ENCODE assay signal across 9 cellular contexts in genomic region chr3:43894176-43895049, GRCh38.
DNase-seq lines count a peak whose midpoint lies in the region; ATAC-seq and TF ChIP-seq lines count a peak whose summit lies in the region.
"Had no signal": no experiment of that assay in that cellular context is flagged by ENCODE, and none has a peak within 500 bp of the region (broad histone marks: within the 10 kb centered on the region; RNA-seq: fewer than 3 reads in every experiment).

No MANE protein-coding gene starts in this region.

- peaks cover 35% of the 10 kb centered on the region for H3K27me3 Mint-ChIP-seq in activated naive CD8-positive, alpha-beta T cell
- H3K27me3 Mint-ChIP-seq in glutamatergic neuron (ENCODE audit: unreplicated experiment): no peaks in the 10 kb centered on the region

- peak; percentile 78 to 89 (median 87) for DNase-seq in NCI-H1417 (lab: John Stamatoyannopoulos, UW)
- no peak for DNase-seq in NCI-H1417 treated with DMSO at 0.1 percent for 48 hours (lab: John Stamatoyannopoulos, UW)
- peak; percentile 63 for DNase-seq in NCI-H146 (lab: John Stamatoyannopoulos, UW)
- peak; percentile 61 for DNase-seq in glutamatergic neuron
- DNase-seq in upper lobe of right lung: peak; percentile 71

- H3K36me3 ChIP-seq in neutrophil: no peaks in the 10 kb centered on the region
- no peaks in the 10 kb centered on the region for H3K36me3 ChIP-seq in upper lobe of right lung

- peak; percentile 42 for TF ChIP-seq CTCF in glutamatergic neuron (IDR thresholded peaks at IDR 0.05; ENCODE audit: partially characterized antibody, unreplicated experiment)
- TF ChIP-seq CTCF in neutrophil (IDR thresholded peaks at IDR 0.05): no peak
- TF ChIP-seq CTCF in upper lobe of right lung (IDR thresholded peaks at IDR 0.05): no peak

- H3K27ac Mint-ChIP-seq in activated naive CD8-positive, alpha-beta T cell: no peak overlapping the region
- no peak overlapping the region for H3K27ac Mint-ChIP-seq in glutamatergic neuron (ENCODE audit: unreplicated experiment)

- no peaks in the 10 kb centered on the region for H3K36me3 Mint-ChIP-seq in activated naive CD8-positive, alpha-beta T cell
- H3K36me3 Mint-ChIP-seq in glutamatergic neuron (ENCODE audit: unreplicated experiment): no peaks in the 10 kb centered on the region

- intact Hi-C loops in upper lobe of right lung (cut with DNase I): no loop called here

- H3K9me3 ChIP-seq in neutrophil (no peaks in the 10 kb centered on the region), upper lobe of right lung (no peaks in the 10 kb centered on the region)

- ATAC-seq in upper lobe of right lung (peak; percentile 90), GM19455 (IDR thresholded peaks at IDR 0.05; ENCODE audit: unreplicated experiment) (no peak)

- peaks cover 7 to 10% of the 10 kb centered on the region in 2 experiments for H3K4me1 ChIP-seq in neutrophil (ENCODE audit: control insufficient read depth in 1 of 2, insufficient read depth in 1 of 2, low read depth in 1 of 2, low read length in 1 of 2)
- peaks cover 6% of the 10 kb centered on the region for H3K4me1 ChIP-seq in upper lobe of right lung

- no peaks in the 10 kb centered on the region for H3K9me3 Mint-ChIP-seq in activated naive CD8-positive, alpha-beta T cell (ENCODE audit: low read depth)
- peaks cover 2% of the 10 kb centered on the region for H3K9me3 Mint-ChIP-seq in glutamatergic neuron (ENCODE audit: unreplicated experiment)

- peaks cover 9% of the 10 kb centered on the region for H3K4me1 Mint-ChIP-seq in activated naive CD8-positive, alpha-beta T cell (ENCODE audit: low read depth)
- H3K4me1 Mint-ChIP-seq in glutamatergic neuron (ENCODE audit: low read depth, unreplicated experiment): peaks cover 25% of the 10 kb centered on the region

- H3K27ac ChIP-seq in neutrophil: no peak overlapping the region
- H3K27ac ChIP-seq in upper lobe of right lung: no peak overlapping the region
- H3K27ac ChIP-seq: C4-2B had no signal

- H3K4me3 Mint-ChIP-seq in activated naive CD8-positive, alpha-beta T cell: peak overlapping the region; percentile 72
- H3K4me3 Mint-ChIP-seq in glutamatergic neuron (ENCODE audit: unreplicated experiment): peak overlapping the region; percentile 75

- H3K4me3 ChIP-seq in neutrophil (ENCODE audit: low read depth in 1 of 2, low read length in 1 of 2) (peak overlapping the region; percentile 26 to 54), upper lobe of right lung (peak overlapping the region; percentile 48)

- H3K27me3 ChIP-seq in neutrophil (peaks cover 96% of the 10 kb centered on the region), upper lobe of right lung (peaks cover 19% of the 10 kb centered on the region)
